In genomic region chr5:50553560-50553984, GRCh38 we compare ENCODE assay signal across 12 cellular contexts.
DNase-seq lines count a peak whose midpoint lies in the region; ATAC-seq, FAIRE-seq and TF ChIP-seq lines count a peak whose summit lies in the region.
"Had no signal": no experiment of that assay in that cellular context is flagged by ENCODE, and none has a peak within 500 bp of the region (broad histone marks: within the 10 kb centered on the region; RNA-seq: fewer than 3 reads in every experiment).

No MANE protein-coding gene starts in this region.

- no peak for DNase-seq in H54 (ENCODE audit: insufficient read length, low spot score)
- peak; percentile 22 for DNase-seq in kidney tubule cell (ENCODE audit: low spot score)
- no peak for DNase-seq in RKO (ENCODE audit: low spot score)
- no peak for DNase-seq in T-helper 1 cell
- DNase-seq in activated T-cell treated with anti-CD3 and anti-CD28 coated beads, Interleukin-2, amount 50 U/mL, for 48 hours, result no peak
- no peak for DNase-seq in activated CD4-positive, alpha-beta T cell treated with anti-CD3 and anti-CD28 coated beads, Interleukin-2, amount 50 U/mL, for 4 hours
- DNase-seq: brain microvascular endothelial cell, NCI-H446 treated with DMSO at 0.1 percent for 48 hours, spleen had no signal

- peak overlapping the region; percentile 50; the same call in 1 of the 2 replicates for H3K4me3 ChIP-seq in ACC112 (ENCODE audit: low read depth, low read length)

- TF ChIP-seq POLR2A in H54 (IDR thresholded peaks at IDR 0.05; ENCODE audit: low read depth, low read length), result no peak

- H3K27ac ChIP-seq in ACC112 (ENCODE audit: low read depth, low read length), result no peak overlapping the region
- H3K27ac ChIP-seq: brain microvascular endothelial cell had no signal

- peak; percentile 55 for ATAC-seq in SK-N-SH treated with all-trans-retinoic acid at 6 μM for 48 hours

- no peaks in the 10 kb centered on the region for H3K27me3 ChIP-seq in ACC112 (ENCODE audit: insufficient read depth, low read length)
- H3K27me3 ChIP-seq: brain microvascular endothelial cell, spleen had no signal

- no peaks in the 10 kb centered on the region for H3K36me3 ChIP-seq in ACC112 (ENCODE audit: insufficient read depth, low read length)
- H3K36me3 ChIP-seq: brain microvascular endothelial cell, spleen had no signal

- H3K79me2 ChIP-seq in ACC112 (ENCODE audit: control insufficient read depth, insufficient read depth, low read length, unreplicated experiment), result no peaks in the 10 kb centered on the region

- no peaks in the 10 kb centered on the region for H3K4me1 ChIP-seq in ACC112 (ENCODE audit: control insufficient read depth, insufficient read depth, low read length, unreplicated experiment)

- peak; percentile 45 for FAIRE-seq in H54 (lab: Jason Lieb, UNC)
- FAIRE-seq: frontal cortex had no signal

- H2AFZ ChIP-seq in ACC112 (ENCODE audit: low read length, unreplicated experiment), result peak overlapping the region; percentile 86

TF ChIP-seq in SK-N-SH treated with all-trans-retinoic acid at 6 μM for 48 hours, 23 proteins besides CTCF, POLR2A, EP300 and RAD21:
- TF ChIP-seq, protein P1, sequence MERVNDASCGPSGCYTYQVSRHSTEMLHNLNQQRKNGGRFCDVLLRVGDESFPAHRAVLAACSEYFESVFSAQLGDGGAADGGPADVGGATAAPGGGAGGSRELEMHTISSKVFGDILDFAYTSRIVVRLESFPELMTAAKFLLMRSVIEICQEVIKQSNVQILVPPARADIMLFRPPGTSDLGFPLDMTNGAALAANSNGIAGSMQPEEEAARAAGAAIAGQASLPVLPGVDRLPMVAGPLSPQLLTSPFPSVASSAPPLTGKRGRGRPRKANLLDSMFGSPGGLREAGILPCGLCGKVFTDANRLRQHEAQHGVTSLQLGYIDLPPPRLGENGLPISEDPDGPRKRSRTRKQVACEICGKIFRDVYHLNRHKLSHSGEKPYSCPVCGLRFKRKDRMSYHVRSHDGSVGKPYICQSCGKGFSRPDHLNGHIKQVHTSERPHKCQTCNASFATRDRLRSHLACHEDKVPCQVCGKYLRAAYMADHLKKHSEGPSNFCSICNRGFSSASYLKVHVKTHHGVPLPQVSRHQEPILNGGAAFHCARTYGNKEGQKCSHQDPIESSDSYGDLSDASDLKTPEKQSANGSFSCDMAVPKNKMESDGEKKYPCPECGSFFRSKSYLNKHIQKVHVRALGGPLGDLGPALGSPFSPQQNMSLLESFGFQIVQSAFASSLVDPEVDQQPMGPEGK (CRISPR knock-in tag; IDR thresholded peaks at IDR 0.05; ENCODE audit: borderline replicate concordance), result no peak
- TF ChIP-seq GLIS3 (CRISPR knock-in tag; IDR thresholded peaks at IDR 0.05), result no peak
- TF ChIP-seq OSR1 (CRISPR knock-in tag; IDR thresholded peaks at IDR 0.05), result no peak
- TF ChIP-seq ARNTL (CRISPR knock-in tag; IDR thresholded peaks at IDR 0.05; ENCODE audit: borderline replicate concordance, low read depth), result no peak
- no peak for TF ChIP-seq ZNF8 (CRISPR knock-in tag; IDR thresholded peaks at IDR 0.05)
- TF ChIP-seq ZC3H10 (CRISPR knock-in tag; IDR thresholded peaks at IDR 0.05), result no peak
- no peak for TF ChIP-seq TCF4 (CRISPR knock-in tag; IDR thresholded peaks at IDR 0.05; ENCODE audit: borderline replicate concordance)
- TF ChIP-seq BACH2 (CRISPR knock-in tag; IDR thresholded peaks at IDR 0.05; ENCODE audit: borderline replicate concordance), result no peak
- TF ChIP-seq ZNF565 (CRISPR knock-in tag; conservative IDR thresholded peaks at IDR 0.05; ENCODE audit: low read depth), result no peak
- no peak for TF ChIP-seq ZFP3 (CRISPR knock-in tag; IDR thresholded peaks at IDR 0.05)
